Comparison of ENCODE assay signal across 9 cellular contexts in the genomic region with DNA sequence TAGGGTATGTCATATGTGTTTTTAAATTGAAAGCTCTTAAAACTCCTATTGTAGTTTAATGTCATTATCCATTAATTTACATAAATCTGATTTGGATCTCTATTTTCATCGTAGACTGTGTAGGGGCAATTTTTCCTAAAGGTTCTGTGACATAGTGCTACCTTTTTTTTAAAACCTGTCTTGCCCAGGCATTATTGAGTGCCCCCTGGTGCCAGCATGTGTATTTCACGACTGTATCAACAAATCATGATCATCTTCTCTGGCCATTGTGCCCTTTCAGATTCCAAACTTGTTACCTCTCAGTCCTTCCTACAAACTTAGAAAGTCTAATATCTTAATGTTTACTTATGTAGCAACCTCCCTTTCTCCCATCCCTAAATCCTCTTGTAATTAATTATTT.
DNase-seq lines count a peak whose midpoint lies in the region; ATAC-seq, FAIRE-seq and TF ChIP-seq lines count a peak whose summit lies in the region.
"Had no signal": no experiment of that assay in that cellular context is flagged by ENCODE, and none has a peak within 500 bp of the region (broad histone marks: within the 10 kb centered on the region; RNA-seq: fewer than 3 reads in every experiment).

No MANE protein-coding gene starts in this region.

- no peak overlapping the region for H3K27ac Mint-ChIP-seq in neural progenitor cell
- H3K27ac Mint-ChIP-seq: nephron had no signal

- H2AFZ ChIP-seq in GM12878 (ENCODE audit: control insufficient read depth, low read depth, low read length) (no peak overlapping the region), neural progenitor cell (replicated peaks) (no peak overlapping the region)

- H3K36me3 Mint-ChIP-seq in neural progenitor cell, result peaks cover 9% of the 10 kb centered on the region

- peaks cover 2% of the 10 kb centered on the region for H3K27me3 Mint-ChIP-seq in neural progenitor cell (ENCODE audit: insufficient read depth, low read depth)

- TF ChIP-seq EP300 in GM12878 (IDR thresholded peaks at IDR 0.05; ENCODE audit: borderline replicate concordance in 1 of 2, control insufficient read depth in 1 of 2, low read depth in 2 of 2, low read length in 2 of 2), result no peak

- SMC1A ChIA-PET in GM12878 (lab: Charles Lee; ENCODE audit: uncharacterized antibody, unreplicated experiment), result interaction anchor here (0.6 to 1.4 kb wide), 5 partner anchors 21 to 514 kb away, joined by 3 to 10 read pairs (median 3); no protein-coding TSS in a partner anchor

- DNase-seq in GM12864 (ENCODE audit: low read depth) (no peak), M059J (ENCODE audit: low read depth) (peak; percentile 20), GM12878 (ENCODE audit: low read depth, low spot score) (no peak), neural progenitor cell (ENCODE audit: low spot score) (peak; percentile 35), retina (no peak), spleen (no peak)

- no TSS peak for BruUV-seq in GM12878 (replicated peaks; lab: Mats Ljungman, UMichigan)

- peak; percentile 34 for TF ChIP-seq RAD21 in GM12878 (IDR thresholded peaks at IDR 0.05; ENCODE audit: insufficient read depth, low read depth, low read length)

- no peaks in the 10 kb centered on the region for H3K79me2 ChIP-seq in GM12878 (ENCODE audit: control insufficient read depth, insufficient read depth, low read length)
- H3K79me2 ChIP-seq in neural progenitor cell (ENCODE audit: low read depth), result no peaks in the 10 kb centered on the region

- WGBS in GM12878 (ENCODE audit: insufficient coverage, insufficient replicate concordance, low lambda C conversion rate, missing lambda C conversion rate), result 65% methylated on average over 2 of the region's 2 CpGs
- WGBS in spleen, 5 donors, result 66 to 76% (median 72%) methylated on average over 2 of the region's 2 CpGs

- H3K9me3 ChIP-seq in GM12878 (replicated peaks; ENCODE audit: control insufficient read depth, insufficient read depth, low read length), result no peaks in the 10 kb centered on the region
- no peaks in the 10 kb centered on the region for H3K9me3 ChIP-seq in neural progenitor cell (ENCODE audit: low read depth)
- H3K9me3 ChIP-seq in spleen, result no peaks in the 10 kb centered on the region

- no peak overlapping the region for H3K4me3 Mint-ChIP-seq in neural progenitor cell
- H3K4me3 Mint-ChIP-seq: nephron had no signal

- H3K36me3 ChIP-seq in GM12878 (ENCODE audit: control insufficient read depth in 2 of 2, insufficient read depth in 2 of 2, low read length in 1 of 2), result peaks cover 0 to 9% of the 10 kb centered on the region in 2 experiments; a peak in 2 of 4 replicates
- H3K36me3 ChIP-seq in neural progenitor cell, result no peaks in the 10 kb centered on the region
- peaks cover 0 to 93% (median 39%) of the 10 kb centered on the region in 6 donors for H3K36me3 ChIP-seq in spleen

- no peaks in the 10 kb centered on the region for H3K27me3 ChIP-seq in GM12878 (replicated peaks in 1 of 2; ENCODE audit: control insufficient read depth in 2 of 2, insufficient read depth in 2 of 2, low read length in 1 of 2)
- H3K27me3 ChIP-seq in neural progenitor cell, result no peaks in the 10 kb centered on the region
- H3K27me3 ChIP-seq in spleen (replicated peaks in 1 of 7), result no peaks in the 10 kb centered on the region

- no peaks in the 10 kb centered on the region for H3F3A ChIP-seq in neural progenitor cell (ENCODE audit: low read depth)

- H4K20me1 ChIP-seq in GM12878 (ENCODE audit: control insufficient read depth, insufficient read depth) (no peaks in the 10 kb centered on the region), neural progenitor cell (ENCODE audit: low read depth) (no peaks in the 10 kb centered on the region)

- H3K4me2 ChIP-seq in GM12878 (ENCODE audit: control insufficient read depth, insufficient read depth) (no peak overlapping the region), neural progenitor cell (no peak overlapping the region)

- H3K9me3 Mint-ChIP-seq in neural progenitor cell, result no peaks in the 10 kb centered on the region
- H3K9me3 Mint-ChIP-seq: nephron had no signal

- H3K4me1 ChIP-seq in GM12878 (ENCODE audit: control insufficient read depth, insufficient read depth, low read length) (no peaks in the 10 kb centered on the region), neural progenitor cell (no peaks in the 10 kb centered on the region), spleen (no peaks in the 10 kb centered on the region)

- H3K27ac ChIP-seq in GM12878 (ENCODE audit: control insufficient read depth, insufficient read depth) (no peak overlapping the region), neural progenitor cell (no peak overlapping the region), spleen (no peak overlapping the region)

- no peaks in the 10 kb centered on the region for H3K4me1 Mint-ChIP-seq in neural progenitor cell

- FAIRE-seq in GM12878 (lab: Jason Lieb, UNC), result peak; percentile 18
- FAIRE-seq: TTC549 had no signal

- RAD21 ChIA-PET in GM12878 (lab: Charles Lee; ENCODE audit: unreplicated experiment), result interaction anchor here (0.6 to 1.9 kb wide), 2 partner anchors 107 to 513 kb away, joined by 3 to 5 read pairs; no protein-coding TSS in a partner anchor

- peak; percentile 43 for TF ChIP-seq CTCF in GM12864 (IDR thresholded peaks at IDR 0.05; ENCODE audit: low read depth, low read length, missing control alignments)
- TF ChIP-seq CTCF in GM12878 (IDR thresholded peaks at IDR 0.05 in 2 of 3, conservative IDR thresholded peaks at IDR 0.05 in 1 of 3; ENCODE audit: control insufficient read depth in 2 of 3, extremely low read depth in 1 of 3, insufficient read depth in 1 of 3, low read depth in 3 of 3, low read length in 3 of 3), result peak; percentile 33 to 45 (median 41); a peak in 4 of 6 replicates
- peak; percentile 57 for TF ChIP-seq CTCF in neural progenitor cell (IDR thresholded peaks at IDR 0.05)
- peak in 4 of 11 experiments; percentile 10 to 21 (median 14) for TF ChIP-seq CTCF in spleen (IDR thresholded peaks at IDR 0.05 in 8 of 11, conservative IDR thresholded peaks at IDR 0.05 in 3 of 11)

- POLR2A ChIA-PET in GM12878 (lab: Charles Lee), result no interaction called here

- peak; percentile 55; the same call in 1 of the 3 replicates for ATAC-seq in GM12878
- ATAC-seq in GM18505 (IDR thresholded peaks at IDR 0.05; ENCODE audit: unreplicated experiment), result no peak

- no peak overlapping the region for H3K9ac ChIP-seq in GM12878 (ENCODE audit: control insufficient read depth, insufficient read depth, low read length)
- H3K9ac ChIP-seq in neural progenitor cell, result no peak overlapping the region

- in situ Hi-C loops in GM12878 (cut with MboI), result no loop called here

- CTCF ChIA-PET in GM12878 (lab: Yijun Ruan, JAX), result interaction anchor here (1.1 to 5.2 kb wide), 2 partner anchors 12 to 513 kb away, joined by 3 to 34 read pairs; no protein-coding TSS in a partner anchor

- no peak overlapping the region for H3K4me3 ChIP-seq in GM12864 (ENCODE audit: low read depth, low read length)
- no peak overlapping the region for H3K4me3 ChIP-seq in GM12878
- no peak overlapping the region for H3K4me3 ChIP-seq in neural progenitor cell
- H3K4me3 ChIP-seq in spleen, result no peak overlapping the region

- TF ChIP-seq POLR2A in GM12878 (IDR thresholded peaks at IDR 0.05; ENCODE audit: low read depth, low read length) (no peak), GM18505 (IDR thresholded peaks at IDR 0.05; ENCODE audit: borderline replicate concordance, extremely low read depth, insufficient read depth, insufficient read length) (no peak), spleen (IDR thresholded peaks at IDR 0.05) (no peak)

- intact Hi-C loops in GM12878 (cut with micrococcal nuclease; ENCODE audit: unreplicated experiment) (loop anchor here (1.0 kb wide), 1 partner anchor 514 kb away; no protein-coding TSS in a partner anchor), spleen (cut with DNase I; ENCODE audit: low total_unique reads) (no loop called here)

TF ChIP-seq in GM12878, 131 proteins besides CTCF, POLR2A, EP300 and RAD21:
- TF ChIP-seq SREBF1 (IDR thresholded peaks at IDR 0.05; ENCODE audit: low read length) (no peak), SMC3 (IDR thresholded peaks at IDR 0.05; ENCODE audit: borderline replicate concordance, low read length) (peak; percentile 45; the same call in 1 of the 2 replicates), ZNF384 (IDR thresholded peaks at IDR 0.05; ENCODE audit: borderline replicate concordance, low read depth, low read length) (peak; percentile 26; the same call in 1 of the 2 replicates)

Comparison
In these comparisons a context has a peak if more than half of its experiments do, and no peak if none do; other contexts are left out.
1. DNase-seq: peak in M059J (single experiment) and neural progenitor cell (single experiment); none in GM12864 (single experiment), GM12878 (single experiment), retina (single experiment) and spleen (single experiment).